2 cellular contexts compared by ENCODE assay signal in the genomic region with DNA sequence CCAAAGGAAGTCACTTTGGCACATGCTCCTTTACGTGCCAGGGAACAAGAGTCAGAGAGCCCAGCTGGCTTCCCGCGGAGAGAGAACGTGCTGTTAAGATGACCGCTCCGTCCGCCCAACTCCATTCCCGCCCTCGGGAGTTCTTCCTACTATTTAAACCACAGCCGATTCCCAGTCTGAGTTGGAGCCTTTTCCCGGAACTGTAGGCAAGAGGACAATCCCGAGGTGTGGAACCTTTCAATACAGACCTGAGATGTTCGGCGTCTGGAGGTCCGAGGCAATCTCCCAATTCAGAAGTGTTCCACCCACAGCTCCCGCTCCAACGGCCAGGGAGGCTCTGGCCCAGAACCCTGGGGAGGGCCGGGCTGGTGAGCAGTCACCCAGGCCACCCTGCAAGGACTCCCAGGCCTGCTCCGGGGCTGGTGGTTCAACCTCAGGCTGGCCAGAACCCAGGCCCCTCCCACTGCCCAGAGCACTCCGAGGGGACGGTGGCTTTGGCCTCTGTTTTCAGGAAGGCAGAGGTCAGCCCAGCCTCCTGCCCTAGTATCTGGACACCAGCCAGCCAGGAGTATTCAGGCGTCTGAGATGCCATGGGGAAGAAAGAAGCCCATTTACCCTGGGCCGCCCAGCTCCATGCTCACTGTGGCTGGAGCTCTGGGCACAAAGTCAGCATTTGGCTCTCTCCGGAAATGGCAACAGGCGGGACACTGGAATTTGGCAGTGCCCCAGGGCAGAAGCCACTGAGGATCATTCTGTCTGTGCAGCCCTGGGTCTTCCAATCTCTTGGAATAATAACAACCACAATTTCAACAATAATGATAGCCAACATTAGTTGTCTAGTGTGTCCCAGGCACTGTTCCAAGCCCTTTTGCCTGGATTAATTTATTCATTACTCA.
TF ChIP-seq lines count a peak whose summit lies in the region.

No MANE protein-coding gene starts in this region.

TF ChIP-seq in SK-N-SH treated with all-trans-retinoic acid at 6 μM for 48 hours, 23 proteins besides CTCF, POLR2A, EP300 and RAD21 (continued from another document):
- TF ChIP-seq, protein P1, sequence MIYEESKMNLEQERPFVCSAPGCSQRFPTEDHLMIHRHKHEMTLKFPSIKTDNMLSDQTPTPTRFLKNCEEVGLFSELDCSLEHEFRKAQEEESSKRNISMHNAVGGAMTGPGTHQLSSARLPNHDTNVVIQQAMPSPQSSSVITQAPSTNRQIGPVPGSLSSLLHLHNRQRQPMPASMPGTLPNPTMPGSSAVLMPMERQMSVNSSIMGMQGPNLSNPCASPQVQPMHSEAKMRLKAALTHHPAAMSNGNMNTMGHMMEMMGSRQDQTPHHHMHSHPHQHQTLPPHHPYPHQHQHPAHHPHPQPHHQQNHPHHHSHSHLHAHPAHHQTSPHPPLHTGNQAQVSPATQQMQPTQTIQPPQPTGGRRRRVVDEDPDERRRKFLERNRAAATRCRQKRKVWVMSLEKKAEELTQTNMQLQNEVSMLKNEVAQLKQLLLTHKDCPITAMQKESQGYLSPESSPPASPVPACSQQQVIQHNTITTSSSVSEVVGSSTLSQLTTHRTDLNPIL (CRISPR knock-in tag; IDR thresholded peaks at IDR 0.05; ENCODE audit: low read depth): no peak
- TF ChIP-seq ZNF8 (CRISPR knock-in tag; IDR thresholded peaks at IDR 0.05) (no peak), GLIS3 (CRISPR knock-in tag; IDR thresholded peaks at IDR 0.05) (no peak), ZFP3 (CRISPR knock-in tag; IDR thresholded peaks at IDR 0.05) (no peak), TSHZ2 (CRISPR knock-in tag; IDR thresholded peaks at IDR 0.05) (no peak), PATZ1 (CRISPR knock-in tag; IDR thresholded peaks at IDR 0.05; ENCODE audit: borderline replicate concordance) (no peak), ARNTL (CRISPR knock-in tag; IDR thresholded peaks at IDR 0.05; ENCODE audit: borderline replicate concordance, low read depth) (no peak), ZC3H10 (CRISPR knock-in tag; IDR thresholded peaks at IDR 0.05) (no peak), SNAI2 (CRISPR knock-in tag; IDR thresholded peaks at IDR 0.05) (no peak), ZFP30 (CRISPR knock-in tag; IDR thresholded peaks at IDR 0.05) (no peak), ZNF565 (CRISPR knock-in tag; conservative IDR thresholded peaks at IDR 0.05; ENCODE audit: low read depth) (no peak), BACH2 (CRISPR knock-in tag; IDR thresholded peaks at IDR 0.05; ENCODE audit: borderline replicate concordance) (no peak), CSDC2 (CRISPR knock-in tag; IDR thresholded peaks at IDR 0.05) (no peak)
- TF ChIP-seq, protein P2, sequence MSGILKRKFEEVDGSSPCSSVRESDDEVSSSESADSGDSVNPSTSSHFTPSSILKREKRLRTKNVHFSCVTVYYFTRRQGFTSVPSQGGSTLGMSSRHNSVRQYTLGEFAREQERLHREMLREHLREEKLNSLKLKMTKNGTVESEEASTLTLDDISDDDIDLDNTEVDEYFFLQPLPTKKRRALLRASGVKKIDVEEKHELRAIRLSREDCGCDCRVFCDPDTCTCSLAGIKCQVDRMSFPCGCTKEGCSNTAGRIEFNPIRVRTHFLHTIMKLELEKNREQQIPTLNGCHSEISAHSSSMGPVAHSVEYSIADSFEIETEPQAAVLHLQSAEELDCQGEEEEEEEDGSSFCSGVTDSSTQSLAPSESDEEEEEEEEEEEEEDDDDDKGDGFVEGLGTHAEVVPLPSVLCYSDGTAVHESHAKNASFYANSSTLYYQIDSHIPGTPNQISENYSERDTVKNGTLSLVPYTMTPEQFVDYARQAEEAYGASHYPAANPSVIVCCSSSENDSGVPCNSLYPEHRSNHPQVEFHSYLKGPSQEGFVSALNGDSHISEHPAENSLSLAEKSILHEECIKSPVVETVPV (CRISPR knock-in tag; IDR thresholded peaks at IDR 0.05): no peak
TF ChIP-seq in SK-N-SH treated with all-trans-retinoic acid at 6 μM for 48 hours: peak in this region for 0.

TF ChIP-seq in SK-N-SH, 30 proteins besides CTCF, POLR2A, EP300 and RAD21 (continued from another document):
- TF ChIP-seq FOXJ3 (CRISPR knock-in tag; IDR thresholded peaks at IDR 0.05) (no peak), SIN3A (IDR thresholded peaks at IDR 0.05; ENCODE audit: borderline replicate concordance, low read depth, low read length) (no peak), YY1 (IDR thresholded peaks at IDR 0.05; ENCODE audit: low read depth) (no peak), JUND (IDR thresholded peaks at IDR 0.05) (no peak), TCF12 (IDR thresholded peaks at IDR 0.05) (no peak), GABPA (IDR thresholded peaks at IDR 0.05; ENCODE audit: low read depth) (no peak), MEF2A (IDR thresholded peaks at IDR 0.05; ENCODE audit: borderline replicate concordance, low read depth) (no peak), MXI1 (IDR thresholded peaks at IDR 0.05; ENCODE audit: low read depth, low read length) (no peak)
- TF ChIP-seq, protein P3, sequence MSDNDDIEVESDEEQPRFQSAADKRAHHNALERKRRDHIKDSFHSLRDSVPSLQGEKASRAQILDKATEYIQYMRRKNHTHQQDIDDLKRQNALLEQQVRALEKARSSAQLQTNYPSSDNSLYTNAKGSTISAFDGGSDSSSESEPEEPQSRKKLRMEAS (IDR thresholded peaks at IDR 0.05; ENCODE audit: low read depth): no peak
